Comparison of ENCODE assay signal across 19 cellular contexts in genomic region chr17:34989473-34989872, GRCh38. TPM values are rescaled to one million over a fixed set of nuclear protein-coding genes. Genes with fewer than 3 reads are reported as not detected.
DNase-seq lines count a peak whose midpoint lies in the region; ATAC-seq and TF ChIP-seq lines count a peak whose summit lies in the region.
"Had no signal": no experiment of that assay in that cellular context is flagged by ENCODE, and none has a peak within 500 bp of the region (broad histone marks: within the 10 kb centered on the region; RNA-seq: fewer than 3 reads in every experiment).

No MANE protein-coding gene starts in this region.

- no peak for ATAC-seq in left lobe of liver
- ATAC-seq: GM12878, GM23338, HCT116 had no signal

- H3K27me3 ChIP-seq in BLaER1 (no peaks in the 10 kb centered on the region), HL-60 (ENCODE audit: insufficient read depth, poor library complexity, severe bottlenecking) (no peaks in the 10 kb centered on the region)

- no peak overlapping the region for H3K4me2 ChIP-seq in BLaER1
- H3K4me2 ChIP-seq: GM23338 had no signal

- H3K4me1 Mint-ChIP-seq in endothelial cell (ENCODE audit: unreplicated experiment), result peaks cover 17% of the 10 kb centered on the region
- peaks cover 12% of the 10 kb centered on the region for H3K4me1 Mint-ChIP-seq in HFFc6 (ENCODE audit: low read depth)
- H3K4me1 Mint-ChIP-seq: GM23338, H9 had no signal

- H3K4me3 ChIP-seq in BLaER1, result no peak overlapping the region
- H3K4me3 ChIP-seq in HL-60 (replicated peaks; ENCODE audit: insufficient read depth, low read length), result no peak overlapping the region
- H3K4me3 ChIP-seq: GM12878, GM23338 had no signal

- H3K27me3 Mint-ChIP-seq in endothelial cell (ENCODE audit: unreplicated experiment) (peaks cover 3% of the 10 kb centered on the region), HFFc6 (ENCODE audit: insufficient read depth) (no peaks in the 10 kb centered on the region; the same call in 1 of the 2 replicates)
- H3K27me3 Mint-ChIP-seq: CD4-positive, alpha-beta T cell; CD8-positive, alpha-beta memory T cell had no signal

- TF ChIP-seq CTCF in HL-60 (IDR thresholded peaks at IDR 0.05; ENCODE audit: insufficient read depth, low read length) (no peak), VCaP (conservative IDR thresholded peaks at IDR 0.05) (no peak), endothelial cell (IDR thresholded peaks at IDR 0.05; ENCODE audit: unreplicated experiment) (no peak), HFFc6 (IDR thresholded peaks at IDR 0.05) (no peak)

- DNase-seq in HL-60 (ENCODE audit: low read depth in 1 of 2, low spot score in 1 of 2) (no peak), endothelial cell (ENCODE audit: low spot score) (no peak), NCI-H2107 (lab: John Stamatoyannopoulos, UW) (no peak), left lobe of liver (ENCODE audit: low spot score) (no peak), NCI-H187 treated with DMSO at 0.1 percent for 48 hours (lab: John Stamatoyannopoulos, UW) (no peak), HFFc6 (no peak)
- DNase-seq: CD4-positive, alpha-beta T cell; CD8-positive, alpha-beta memory T cell; DMS 273 treated with DMSO at 0.1 percent for 48 hours; DMS79; EL; GDM1; H9 had no signal

- peaks cover 98% of the 10 kb centered on the region for H3K36me3 ChIP-seq in BLaER1

- no peaks in the 10 kb centered on the region for H3K9me3 ChIP-seq in BLaER1

- H3K27ac Mint-ChIP-seq in endothelial cell (ENCODE audit: unreplicated experiment) (peak overlapping the region; percentile 79), HFFc6 (no peak overlapping the region)
- H3K27ac Mint-ChIP-seq: CD4-positive, alpha-beta T cell; GM23338; H9 had no signal

- H4K20me1 ChIP-seq in BLaER1, result peaks cover 8% of the 10 kb centered on the region; the same call in 1 of the 2 replicates

- H3K36me3 Mint-ChIP-seq in endothelial cell (ENCODE audit: low read depth, unreplicated experiment) (peaks cover 36% of the 10 kb centered on the region), HFFc6 (ENCODE audit: low read depth) (peaks cover 13% of the 10 kb centered on the region; the same call in 1 of the 2 replicates)

- H3K4me3 Mint-ChIP-seq in endothelial cell (ENCODE audit: unreplicated experiment), result no peak overlapping the region
- no peak overlapping the region for H3K4me3 Mint-ChIP-seq in HFFc6
- H3K4me3 Mint-ChIP-seq: CD14-positive monocyte; CD4-positive, alpha-beta T cell; GM23338; H9 had no signal

- H3K4me1 ChIP-seq in BLaER1, result peaks cover 5% of the 10 kb centered on the region; the same call in 1 of the 2 replicates

- H3K9me3 Mint-ChIP-seq in endothelial cell (ENCODE audit: unreplicated experiment) (no peaks in the 10 kb centered on the region), HFFc6 (no peaks in the 10 kb centered on the region)
- H3K9me3 Mint-ChIP-seq: CD4-positive, alpha-beta T cell; CD8-positive, alpha-beta memory T cell; GM23338; H9 had no signal

- 0 out of 2 replicates have a peak overlapping the region, but pooled peaks have one; percentile 6 for H3K9ac ChIP-seq in BLaER1

- H3K27ac ChIP-seq in BLaER1 (no peak overlapping the region), HL-60 (replicated peaks) (peak overlapping the region; percentile 92), VCaP (peak overlapping the region; percentile 99)

RNA-seq across cellular contexts. Expression of gene LIG3, which starts 9.2 kb away (rescaled TPM):
- total RNA-seq in endothelial cell (ENCODE audit: unreplicated experiment) (42.1 TPM), left lobe of liver (16.3 TPM)
- 10 to 100 TPM; 22.6 to 34.4 (median 31.9) TPM for total RNA-seq in HFFc6 (2021; fragmentation: NEBNext Ultra II Directional; extraction: Animal tissue kit (Norgen Biotek cat#: 25700))

RNA-seq across cellular contexts. Expression of gene ZNF830, which starts 28.1 kb away (rescaled TPM):
- 18.5 TPM for total RNA-seq in endothelial cell (ENCODE audit: unreplicated experiment)
- total RNA-seq in left lobe of liver, result 4.4 TPM
- 10 to 100 TPM in 4 of 6 experiments, 1 to 10 TPM in 2; 9.6 to 14.8 (median 11.8) TPM for total RNA-seq in HFFc6 (2021; fragmentation: NEBNext Ultra II Directional; extraction: Animal tissue kit (Norgen Biotek cat#: 25700))

RNA-seq across cellular contexts. Expression of gene CCT6B, which starts 28.2 kb away (rescaled TPM):
- total RNA-seq in endothelial cell (ENCODE audit: unreplicated experiment) (3.9 TPM), left lobe of liver (2.1 TPM)
- total RNA-seq in HFFc6 (2021; fragmentation: NEBNext Ultra II Directional; extraction: Animal tissue kit (Norgen Biotek cat#: 25700)), result 1 to 10 TPM; 1.1 to 2.1 (median 1.4) TPM
